ENCODE assay signal across 1 cellular context in the genomic region with DNA sequence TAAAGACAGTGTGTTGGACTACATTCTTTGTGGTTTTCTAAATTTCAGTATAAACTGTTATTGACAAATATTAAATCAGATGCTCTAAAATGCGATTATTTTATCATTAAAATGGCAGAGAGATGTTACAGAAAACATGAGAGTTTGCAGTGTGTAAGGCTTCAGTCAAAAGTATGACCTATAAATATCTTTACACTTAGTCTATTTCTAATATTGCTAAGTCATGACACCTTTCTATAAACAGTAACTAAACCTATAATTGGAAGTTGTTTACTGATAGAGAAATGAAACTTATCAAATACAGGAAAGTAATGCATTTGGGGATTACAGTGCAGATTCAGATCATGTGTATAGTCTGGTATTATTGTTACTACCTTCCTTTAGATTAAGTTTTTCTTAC.
TF ChIP-seq lines count a peak whose summit lies in the region.

No MANE protein-coding gene starts in this region.

TF ChIP-seq in SK-N-SH, 30 proteins besides CTCF, POLR2A, EP300 and RAD21 (continued from another document):
- TF ChIP-seq, protein P1, sequence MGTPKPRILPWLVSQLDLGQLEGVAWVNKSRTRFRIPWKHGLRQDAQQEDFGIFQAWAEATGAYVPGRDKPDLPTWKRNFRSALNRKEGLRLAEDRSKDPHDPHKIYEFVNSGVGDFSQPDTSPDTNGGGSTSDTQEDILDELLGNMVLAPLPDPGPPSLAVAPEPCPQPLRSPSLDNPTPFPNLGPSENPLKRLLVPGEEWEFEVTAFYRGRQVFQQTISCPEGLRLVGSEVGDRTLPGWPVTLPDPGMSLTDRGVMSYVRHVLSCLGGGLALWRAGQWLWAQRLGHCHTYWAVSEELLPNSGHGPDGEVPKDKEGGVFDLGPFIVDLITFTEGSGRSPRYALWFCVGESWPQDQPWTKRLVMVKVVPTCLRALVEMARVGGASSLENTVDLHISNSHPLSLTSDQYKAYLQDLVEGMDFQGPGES (IDR thresholded peaks at IDR 0.05; ENCODE audit: low read depth, low read length), result no peak
- TF ChIP-seq JUND (IDR thresholded peaks at IDR 0.05) (no peak), EZH2phosphoT487 (IDR thresholded peaks at IDR 0.05; ENCODE audit: borderline replicate concordance, low read depth) (no peak), POLR2AphosphoS5 (IDR thresholded peaks at IDR 0.05; ENCODE audit: low read depth, low read length) (no peak), CHD2 (IDR thresholded peaks at IDR 0.05; ENCODE audit: low read length, partially characterized antibody) (no peak), RCOR1 (IDR thresholded peaks at IDR 0.05; ENCODE audit: low read length) (no peak), RXRA (IDR thresholded peaks at IDR 0.05; ENCODE audit: borderline replicate concordance, low read depth) (no peak), FOSL2 (IDR thresholded peaks at IDR 0.05; ENCODE audit: borderline replicate concordance, low read depth) (no peak), RFX5 (IDR thresholded peaks at IDR 0.05; ENCODE audit: low read length) (no peak), MEF2A (IDR thresholded peaks at IDR 0.05; ENCODE audit: borderline replicate concordance, low read depth) (no peak)
